16 cellular contexts compared by ENCODE assay signal in the genomic region with DNA sequence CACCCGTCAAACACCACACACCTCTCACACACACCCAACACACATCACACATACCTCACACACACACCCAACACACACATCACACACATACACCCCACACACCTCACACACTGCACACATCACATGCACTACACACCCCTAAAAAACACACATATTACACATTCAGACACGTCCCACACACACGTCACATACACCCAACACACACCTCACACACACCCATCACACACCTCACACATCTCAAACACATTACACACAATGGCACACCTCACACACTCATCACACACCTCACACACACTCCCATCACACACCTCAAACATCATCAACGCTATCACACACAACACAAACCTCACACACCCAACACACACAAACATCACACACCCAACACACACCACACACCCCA.
A peak's percentile ranks its signal among the peaks of the same experiment; 100 is the strongest.
DNase-seq lines count a peak whose midpoint lies in the region; ATAC-seq, FAIRE-seq and TF ChIP-seq lines count a peak whose summit lies in the region.
"Had no signal": no experiment of that assay in that cellular context is flagged by ENCODE, and none has a peak within 500 bp of the region (broad histone marks: within the 10 kb centered on the region; RNA-seq: fewer than 3 reads in every experiment).

No MANE protein-coding gene starts in this region.

- DNase-seq in HepG2 (ENCODE audit: low spot score) = no peak
- DNase-seq in right lobe of liver = no peak
- DNase-seq in NAMALWA (ENCODE audit: low spot score) = peak; percentile 10
- DNase-seq in bronchial epithelial cell (ENCODE audit: low read depth) = no peak
- no peak for DNase-seq in urothelium cell line (ENCODE audit: low spot score)
- DNase-seq in kidney glomerular epithelial cell (lab: John Stamatoyannopoulos, UW) = no peak
- DNase-seq in NCI-H510A treated with DMSO at 0.1 percent for 48 hours (lab: John Stamatoyannopoulos, UW) = no peak
- DNase-seq: 8988T; AML-193; CD8-positive, alpha-beta memory T cell; DMS53; GM23248; KG1 had no signal

- CTCF ChIA-PET in HepG2 (lab: Yijun Ruan, JAX; ENCODE audit: low intra/inter-chr PET ratio, low total read pairs) = no interaction called here

- H3K4me1 ChIP-seq in HepG2 (ENCODE audit: insufficient read depth, low read length) (no peaks in the 10 kb centered on the region), right lobe of liver (no peaks in the 10 kb centered on the region)

- FAIRE-seq in HepG2 (lab: Jason Lieb, UNC) (peak; percentile 18), bronchial epithelial cell (lab: Jason Lieb, UNC) (peak; percentile 97), urothelium cell line (lab: Jason Lieb, UNC) (peak; percentile 94)

- no peaks in the 10 kb centered on the region for H3K79me2 ChIP-seq in HepG2 (ENCODE audit: insufficient read depth, low read length)

- intact Hi-C loops in HepG2 (cut with micrococcal nuclease; ENCODE audit: unreplicated experiment) = no loop called here
- intact Hi-C loops in right lobe of liver (cut with DNase I) = no loop called here

- BruUV-seq in HepG2 (replicated peaks; lab: Mats Ljungman, UMichigan) = no TSS peak

- TF ChIP-seq CTCF in HepG2 (CRISPR knock-in tag; IDR thresholded peaks at IDR 0.05) (no peak), right lobe of liver (IDR thresholded peaks at IDR 0.05) (no peak), bronchial epithelial cell (IDR thresholded peaks at IDR 0.05; ENCODE audit: insufficient read depth, low read length, severe bottlenecking) (no peak)

- POLR2A ChIA-PET in HepG2 (lab: Yijun Ruan, JAX) = no interaction called here

- H3K4me2 ChIP-seq in HepG2 (ENCODE audit: low read depth, low read length) = no peak overlapping the region
- H3K4me2 ChIP-seq: BLaER1 had no signal

- H3K27me3 ChIP-seq in HepG2 (ENCODE audit: control insufficient read depth in 1 of 2, insufficient read depth in 2 of 2, low read length in 2 of 2) (no peaks in the 10 kb centered on the region), right lobe of liver (no peaks in the 10 kb centered on the region), bronchial epithelial cell (ENCODE audit: control insufficient read depth, insufficient read depth, low read length) (no peaks in the 10 kb centered on the region)
- H3K27me3 ChIP-seq: BLaER1 had no signal

- ATAC-seq in HepG2 (no peak), right lobe of liver (no peak), GM18867 (IDR thresholded peaks at IDR 0.05; ENCODE audit: unreplicated experiment) (no peak)

- H2AFZ ChIP-seq in HepG2 (ENCODE audit: low read length) = no peak overlapping the region
- H2AFZ ChIP-seq: GM23248 had no signal

- no peak for TF ChIP-seq EP300 in HepG2 (IDR thresholded peaks at IDR 0.05; ENCODE audit: low read depth in 2 of 2, low read length in 2 of 2)
- no peak for TF ChIP-seq EP300 in HepG2 (CRISPR knock-in tag; IDR thresholded peaks at IDR 0.05; ENCODE audit: borderline replicate concordance)

- H4K20me1 ChIP-seq in HepG2 (ENCODE audit: insufficient read depth, low read length) = no peaks in the 10 kb centered on the region
- H4K20me1 ChIP-seq: BLaER1 had no signal

- in situ Hi-C loops in HepG2 (cut with HindIII; ENCODE audit: extremely low pct_ligation_motif_present, low pct_unique_long_range_greater_than_20kb) = no loop called here

- no peaks in the 10 kb centered on the region for H3K36me3 ChIP-seq in HepG2 (replicated peaks in 1 of 2; ENCODE audit: control insufficient read depth in 1 of 2, insufficient read depth in 2 of 2, low read length in 2 of 2)
- H3K36me3 ChIP-seq in right lobe of liver = no peaks in the 10 kb centered on the region
- no peaks in the 10 kb centered on the region for H3K36me3 ChIP-seq in bronchial epithelial cell (ENCODE audit: control insufficient read depth, insufficient read depth, low read length)
- H3K36me3 ChIP-seq: BLaER1 had no signal

- 69% methylated on average over 4 of the region's 4 CpGs for WGBS in HepG2 (ENCODE audit: low lambda C conversion rate)
- 96% methylated on average over 4 of the region's 4 CpGs for WGBS in right lobe of liver (ENCODE audit: insufficient coverage, low coverage, low lambda C conversion rate, missing lambda C conversion rate)

- no peak overlapping the region for H3K27ac ChIP-seq in HepG2 (ENCODE audit: extremely low read length, insufficient read depth, low read length)
- H3K27ac ChIP-seq in right lobe of liver = no peak overlapping the region
- H3K27ac ChIP-seq: BLaER1, GM23248, HL-60 had no signal

- TF ChIP-seq POLR2A in HepG2 (IDR thresholded peaks at IDR 0.05; ENCODE audit: insufficient read depth in 1 of 2, low read depth in 2 of 2, low read length in 2 of 2) = no peak
- no peak for TF ChIP-seq POLR2A in right lobe of liver (IDR thresholded peaks at IDR 0.05)

- H3K4me3 ChIP-seq in HepG2 (replicated peaks in 1 of 3; ENCODE audit: insufficient read depth in 1 of 3, low read depth in 2 of 3, low read length in 3 of 3) = no peak overlapping the region
- H3K4me3 ChIP-seq in right lobe of liver = no peak overlapping the region
- H3K4me3 ChIP-seq in bronchial epithelial cell (ENCODE audit: low read depth, low read length) = no peak overlapping the region
- H3K4me3 ChIP-seq: BLaER1, GM23248 had no signal

- H3K9me3 ChIP-seq in HepG2 (ENCODE audit: low read length) (no peaks in the 10 kb centered on the region), right lobe of liver (no peaks in the 10 kb centered on the region)

- TF ChIP-seq RAD21 in HepG2 (CRISPR knock-in tag; IDR thresholded peaks at IDR 0.05) = no peak

- H3K9ac ChIP-seq in HepG2 (ENCODE audit: insufficient read depth, low read depth, low read length) = no peak overlapping the region
- H3K9ac ChIP-seq: BLaER1, GM23248 had no signal

TF ChIP-seq in HepG2, 621 proteins besides CTCF, POLR2A, EP300 and RAD21:
- TF ChIP-seq, protein P1, sequence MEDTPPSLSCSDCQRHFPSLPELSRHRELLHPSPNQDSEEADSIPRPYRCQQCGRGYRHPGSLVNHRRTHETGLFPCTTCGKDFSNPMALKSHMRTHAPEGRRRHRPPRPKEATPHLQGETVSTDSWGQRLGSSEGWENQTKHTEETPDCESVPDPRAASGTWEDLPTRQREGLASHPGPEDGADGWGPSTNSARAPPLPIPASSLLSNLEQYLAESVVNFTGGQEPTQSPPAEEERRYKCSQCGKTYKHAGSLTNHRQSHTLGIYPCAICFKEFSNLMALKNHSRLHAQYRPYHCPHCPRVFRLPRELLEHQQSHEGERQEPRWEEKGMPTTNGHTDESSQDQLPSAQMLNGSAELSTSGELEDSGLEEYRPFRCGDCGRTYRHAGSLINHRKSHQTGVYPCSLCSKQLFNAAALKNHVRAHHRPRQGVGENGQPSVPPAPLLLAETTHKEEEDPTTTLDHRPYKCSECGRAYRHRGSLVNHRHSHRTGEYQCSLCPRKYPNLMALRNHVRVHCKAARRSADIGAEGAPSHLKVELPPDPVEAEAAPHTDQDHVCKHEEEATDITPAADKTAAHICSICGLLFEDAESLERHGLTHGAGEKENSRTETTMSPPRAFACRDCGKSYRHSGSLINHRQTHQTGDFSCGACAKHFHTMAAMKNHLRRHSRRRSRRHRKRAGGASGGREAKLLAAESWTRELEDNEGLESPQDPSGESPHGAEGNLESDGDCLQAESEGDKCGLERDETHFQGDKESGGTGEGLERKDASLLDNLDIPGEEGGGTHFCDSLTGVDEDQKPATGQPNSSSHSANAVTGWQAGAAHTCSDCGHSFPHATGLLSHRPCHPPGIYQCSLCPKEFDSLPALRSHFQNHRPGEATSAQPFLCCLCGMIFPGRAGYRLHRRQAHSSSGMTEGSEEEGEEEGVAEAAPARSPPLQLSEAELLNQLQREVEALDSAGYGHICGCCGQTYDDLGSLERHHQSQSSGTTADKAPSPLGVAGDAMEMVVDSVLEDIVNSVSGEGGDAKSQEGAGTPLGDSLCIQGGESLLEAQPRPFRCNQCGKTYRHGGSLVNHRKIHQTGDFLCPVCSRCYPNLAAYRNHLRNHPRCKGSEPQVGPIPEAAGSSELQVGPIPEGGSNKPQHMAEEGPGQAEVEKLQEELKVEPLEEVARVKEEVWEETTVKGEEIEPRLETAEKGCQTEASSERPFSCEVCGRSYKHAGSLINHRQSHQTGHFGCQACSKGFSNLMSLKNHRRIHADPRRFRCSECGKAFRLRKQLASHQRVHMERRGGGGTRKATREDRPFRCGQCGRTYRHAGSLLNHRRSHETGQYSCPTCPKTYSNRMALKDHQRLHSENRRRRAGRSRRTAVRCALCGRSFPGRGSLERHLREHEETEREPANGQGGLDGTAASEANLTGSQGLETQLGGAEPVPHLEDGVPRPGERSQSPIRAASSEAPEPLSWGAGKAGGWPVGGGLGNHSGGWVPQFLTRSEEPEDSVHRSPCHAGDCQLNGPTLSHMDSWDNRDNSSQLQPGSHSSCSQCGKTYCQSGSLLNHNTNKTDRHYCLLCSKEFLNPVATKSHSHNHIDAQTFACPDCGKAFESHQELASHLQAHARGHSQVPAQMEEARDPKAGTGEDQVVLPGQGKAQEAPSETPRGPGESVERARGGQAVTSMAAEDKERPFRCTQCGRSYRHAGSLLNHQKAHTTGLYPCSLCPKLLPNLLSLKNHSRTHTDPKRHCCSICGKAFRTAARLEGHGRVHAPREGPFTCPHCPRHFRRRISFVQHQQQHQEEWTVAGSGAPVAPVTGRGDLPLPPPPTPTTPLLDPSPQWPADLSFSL (CRISPR knock-in tag; IDR thresholded peaks at IDR 0.05) = peak; percentile 81
- TF ChIP-seq ATF7 (IDR thresholded peaks at IDR 0.05) (0 out of 2 replicates have a peak, but pooled peaks have one; percentile 4), ATF7 (CRISPR knock-in tag; IDR thresholded peaks at IDR 0.05) (no peak), TGIF2 (CRISPR knock-in tag; IDR thresholded peaks at IDR 0.05) (no peak), CREB1 (IDR thresholded peaks at IDR 0.05) (peak; percentile 60; the same call in 1 of the 2 replicates), CREB1 (CRISPR knock-in tag; IDR thresholded peaks at IDR 0.05) (no peak)
